In genomic region chr5:28370896-28371295, GRCh38 we compare ENCODE assay signal across 35 cellular contexts.
"Had no signal": no experiment of that assay in that cellular context is flagged by ENCODE, and none has a peak within 500 bp of the region (broad histone marks: within the 10 kb centered on the region; RNA-seq: fewer than 3 reads in every experiment).

No MANE protein-coding gene starts in this region.

- DNase-seq: Karpas-422, Kasumi-1, MG63, MM.1S, MV-4-11, NCI-H1048, NCI-H1092, NCI-H1092 treated with DMSO at 0.1 percent for 48 hours, NCI-H1105, NCI-H1105 treated with DMSO at 0.1 percent for 48 hours, NCI-H1417, NCI-H1417 treated with DMSO at 0.1 percent for 48 hours, NCI-H1436, NCI-H1436 treated with DMSO at 0.1 percent for 48 hours, NCI-H146, NCI-H1694, NCI-H1694 treated with DMSO at 0.1 percent for 48 hours, NCI-H187, NCI-H187 treated with DMSO at 0.1 percent for 48 hours, NCI-H1930, NCI-H2029, NCI-H2029 treated with DMSO at 0.1 percent for 48 hours, NCI-H2081, NCI-H2081 treated with DMSO at 0.1 percent for 48 hours, NCI-H2107, NCI-H2171, NCI-H2171 treated with DMSO at 0.1 percent for 48 hours, NCI-H2227 treated with DMSO at 0.1 percent for 48 hours, NCI-H226, NCI-H345, NCI-H446, NCI-H446 treated with DMSO at 0.1 percent for 48 hours, NCI-H510A, NCI-H510A treated with DMSO at 0.1 percent for 48 hours, NCI-H524 had no signal

- H3K36me3 ChIP-seq: MG63 had no signal

- H3K9me3 ChIP-seq: MG63 had no signal

- H3K27me3 ChIP-seq: MG63 had no signal

- H3K4me3 ChIP-seq: MG63 had no signal
